Comparison of ENCODE assay signal across 15 cellular contexts in genomic region chr16:86836503-86837125, GRCh38.
DNase-seq lines count a peak whose midpoint lies in the region; ATAC-seq and TF ChIP-seq lines count a peak whose summit lies in the region.
"Had no signal": no experiment of that assay in that cellular context is flagged by ENCODE, and none has a peak within 500 bp of the region (broad histone marks: within the 10 kb centered on the region; RNA-seq: fewer than 3 reads in every experiment).

No MANE protein-coding gene starts in this region.

- H2AFZ ChIP-seq in ACC112 (ENCODE audit: low read length, unreplicated experiment) = peak overlapping the region; percentile 4

- CTCF ChIA-PET in HEK293 (lab: Yijun Ruan, JAX) = interaction anchor here (0.8 kb wide), 1 partner anchor 11 kb away, joined by 3 read pairs; no protein-coding TSS in a partner anchor
- CTCF ChIA-PET in activated CD4-positive, alpha-beta T cell treated with anti-CD3 and anti-CD28 coated beads, Interleukin-2, amount 10 ng/mL, durations not matched to agents 7 days and 5 days (lab: Charles Lee) = no interaction called here

- POLR2A ChIA-PET in HEK293 (lab: Yijun Ruan, JAX) = interaction anchor here (0.6 kb wide), 1 partner anchor 524 kb away, joined by 3 read pairs; no protein-coding TSS in a partner anchor
- POLR2A ChIA-PET in activated CD4-positive, alpha-beta T cell treated with anti-CD3 and anti-CD28 coated beads, Interleukin-2, amount 10 ng/mL, durations not matched to agents 7 days and 5 days (lab: Charles Lee) = no interaction called here

- intact Hi-C loops in left ventricle myocardium superior (cut with micrococcal nuclease) = no loop called here

- H3K36me3 Mint-ChIP-seq in activated CD4-positive, alpha-beta T cell treated with anti-CD3 and anti-CD28 coated beads, Interleukin-2, amount 10 ng/mL, durations not matched to agents 7 days and 5 days (ENCODE audit: low read depth) = no peaks in the 10 kb centered on the region
- H3K36me3 Mint-ChIP-seq: type B pancreatic cell had no signal

- H3K27ac Mint-ChIP-seq in activated CD4-positive, alpha-beta T cell treated with anti-CD3 and anti-CD28 coated beads, Interleukin-2, amount 10 ng/mL, durations not matched to agents 7 days and 5 days = no peak overlapping the region
- H3K27ac Mint-ChIP-seq: activated B cell treated with CpG ODN at 0.5 μM for 24 hours, type B pancreatic cell had no signal

- H3K27me3 Mint-ChIP-seq in activated CD4-positive, alpha-beta T cell treated with anti-CD3 and anti-CD28 coated beads, Interleukin-2, amount 10 ng/mL, durations not matched to agents 7 days and 5 days = peaks cover 3% of the 10 kb centered on the region
- H3K27me3 Mint-ChIP-seq: activated B cell treated with CpG ODN at 0.5 μM for 24 hours had no signal

- H3K4me3 ChIP-seq in ACC112 (ENCODE audit: low read depth, low read length) (no peak overlapping the region), HEK293 (ENCODE audit: low read depth, low read length) (no peak overlapping the region)
- H3K4me3 ChIP-seq: BLaER1 treated with 17β-estradiol and CSF1 and Interleukin-3, amounts not matched to agents 10 nM and 100 nM had no signal

- no peaks in the 10 kb centered on the region for H3K27me3 ChIP-seq in ACC112 (ENCODE audit: insufficient read depth, low read length)
- H3K27me3 ChIP-seq: BLaER1 treated with 17β-estradiol and CSF1 and Interleukin-3, amounts not matched to agents 10 nM and 100 nM had no signal

- ATAC-seq in left ventricle myocardium superior (peak; percentile 64), HG02678 (IDR thresholded peaks at IDR 0.05; ENCODE audit: unreplicated experiment) (no peak), GM21360 (IDR thresholded peaks at IDR 0.05; ENCODE audit: unreplicated experiment) (no peak)

- peaks cover 22% of the 10 kb centered on the region for H3K4me1 ChIP-seq in ACC112 (ENCODE audit: control insufficient read depth, insufficient read depth, low read length, unreplicated experiment)
- H3K4me1 ChIP-seq in HEK293 (ENCODE audit: control insufficient read depth, insufficient read depth, low read length) = no peaks in the 10 kb centered on the region

- H3K4me3 Mint-ChIP-seq in activated CD4-positive, alpha-beta T cell treated with anti-CD3 and anti-CD28 coated beads, Interleukin-2, amount 10 ng/mL, durations not matched to agents 7 days and 5 days = no peak overlapping the region
- H3K4me3 Mint-ChIP-seq: activated B cell treated with CpG ODN at 0.5 μM for 24 hours, type B pancreatic cell had no signal

- H3K9me3 Mint-ChIP-seq in activated CD4-positive, alpha-beta T cell treated with anti-CD3 and anti-CD28 coated beads, Interleukin-2, amount 10 ng/mL, durations not matched to agents 7 days and 5 days = no peaks in the 10 kb centered on the region
- H3K9me3 Mint-ChIP-seq: activated B cell treated with CpG ODN at 0.5 μM for 24 hours, type B pancreatic cell had no signal

- no peaks in the 10 kb centered on the region for H3K9me3 ChIP-seq in HEK293 (ENCODE audit: control insufficient read depth, insufficient read depth, low read depth, low read length)

- H3K36me3 ChIP-seq in ACC112 (ENCODE audit: insufficient read depth, low read length) (no peaks in the 10 kb centered on the region), HEK293 (ENCODE audit: control insufficient read depth in 2 of 2, insufficient read depth in 1 of 2, low read length in 2 of 2) (no peaks in the 10 kb centered on the region)
- H3K36me3 ChIP-seq: BLaER1 treated with 17β-estradiol and CSF1 and Interleukin-3, amounts not matched to agents 10 nM and 100 nM had no signal

- H3K79me2 ChIP-seq in ACC112 (ENCODE audit: control insufficient read depth, insufficient read depth, low read length, unreplicated experiment) = no peaks in the 10 kb centered on the region

- no peaks in the 10 kb centered on the region for H3K4me1 Mint-ChIP-seq in activated CD4-positive, alpha-beta T cell treated with anti-CD3 and anti-CD28 coated beads, Interleukin-2, amount 10 ng/mL, durations not matched to agents 7 days and 5 days
- H3K4me1 Mint-ChIP-seq: activated B cell treated with CpG ODN at 0.5 μM for 24 hours had no signal

- DNase-seq in astrocyte of the hippocampus (ENCODE audit: low read depth, low spot score) (peak; percentile 82), left ventricle myocardium superior (no peak), DMS114 treated with DMSO at 0.1 percent for 48 hours (lab: John Stamatoyannopoulos, UW; ENCODE audit: unreplicated experiment) (no peak)
- DNase-seq in activated CD4-positive, alpha-beta T cell treated with anti-CD3 and anti-CD28 coated beads, Interleukin-2, amount 10 ng/mL, durations not matched to agents 7 days and 5 days = no peak
- DNase-seq: activated B cell treated with CpG ODN at 0.5 μM for 24 hours, activated T-cell treated with anti-CD3 and anti-CD28 coated beads for 4 hours, anterior cingulate cortex, GF-D8, NCI-H69 had no signal

- no peak for TF ChIP-seq CTCF in HEK293 (tag by site-specific recombination; IDR thresholded peaks at IDR 0.05)

- peak overlapping the region; percentile 73 for H3K27ac ChIP-seq in ACC112 (ENCODE audit: low read depth, low read length)
- no peak overlapping the region for H3K27ac ChIP-seq in HEK293 (ENCODE audit: extremely low read depth, low read depth, low read length)
- H3K27ac ChIP-seq: BLaER1 treated with 17β-estradiol and CSF1 and Interleukin-3, amounts not matched to agents 10 nM and 100 nM had no signal

TF ChIP-seq in HEK293, 187 proteins besides CTCF, POLR2A, EP300 and RAD21:
- TF ChIP-seq MEIS1 (CRISPR knock-in tag; IDR thresholded peaks at IDR 0.05; ENCODE audit: borderline replicate concordance) (peak; percentile 82; the same call in 1 of the 2 replicates), PRDM4 (tag by site-specific recombination; IDR thresholded peaks at IDR 0.05) (no peak), SETDB1 (IDR thresholded peaks at IDR 0.05; ENCODE audit: insufficient read length, low read length) (no peak), ZNF398 (tag by site-specific recombination; IDR thresholded peaks at IDR 0.05) (no peak), ZBTB44 (tag by site-specific recombination; IDR thresholded peaks at IDR 0.05) (no peak), GFI1B (tag by site-specific recombination; IDR thresholded peaks at IDR 0.05) (no peak), ZNF146 (tag by site-specific recombination; IDR thresholded peaks at IDR 0.05) (no peak), ZNF654 (tag by site-specific recombination; IDR thresholded peaks at IDR 0.05; ENCODE audit: low read depth) (no peak)
